In genomic region chr14:59585891-59586554, GRCh38 we compare ENCODE assay signal across 11 cellular contexts. TPM values are rescaled to one million over a fixed set of nuclear protein-coding genes. Genes with fewer than 3 reads are reported as not detected.
DNase-seq lines count a peak whose midpoint lies in the region; ATAC-seq, FAIRE-seq and TF ChIP-seq lines count a peak whose summit lies in the region.
"Had no signal": no experiment of that assay in that cellular context is flagged by ENCODE, and none has a peak within 500 bp of the region (broad histone marks: within the 10 kb centered on the region; RNA-seq: fewer than 3 reads in every experiment).

No MANE protein-coding gene starts in this region.

- FAIRE-seq in GM19239 (lab: Jason Lieb, UNC), result peak; percentile 42

- POLR2A ChIA-PET in activated CD4-positive, alpha-beta memory T cell treated with anti-CD3 and anti-CD28 coated beads, Interleukin-2, amount 10 ng/mL, durations not matched to agents 7 days and 5 days (lab: Charles Lee), result no interaction called here

- H3K36me3 Mint-ChIP-seq in activated CD4-positive, alpha-beta memory T cell treated with anti-CD3 and anti-CD28 coated beads, Interleukin-2, amount 10 ng/mL, durations not matched to agents 7 days and 5 days (ENCODE audit: low read depth), result no peaks in the 10 kb centered on the region

- H3K4me3 ChIP-seq in astrocyte of the spinal cord (ENCODE audit: low read depth, low read length), result no peak overlapping the region
- H3K4me3 ChIP-seq in retinal pigment epithelial cell (ENCODE audit: low read length), result no peak overlapping the region

- H3K4me1 Mint-ChIP-seq in activated CD4-positive, alpha-beta memory T cell treated with anti-CD3 and anti-CD28 coated beads, Interleukin-2, amount 10 ng/mL, durations not matched to agents 7 days and 5 days, result peaks cover 4% of the 10 kb centered on the region

- H3K9me3 Mint-ChIP-seq in activated CD4-positive, alpha-beta memory T cell treated with anti-CD3 and anti-CD28 coated beads, Interleukin-2, amount 10 ng/mL, durations not matched to agents 7 days and 5 days, result no peaks in the 10 kb centered on the region

- no peaks in the 10 kb centered on the region for H3K27me3 Mint-ChIP-seq in activated CD4-positive, alpha-beta memory T cell treated with anti-CD3 and anti-CD28 coated beads, Interleukin-2, amount 10 ng/mL, durations not matched to agents 7 days and 5 days

- DNase-seq in GM19239 (ENCODE audit: insufficient read length, low spot score) (no peak), MV-4-11 (lab: John Stamatoyannopoulos, UW) (peak; percentile 82), astrocyte of the spinal cord (ENCODE audit: low read depth, low spot score) (peak; percentile 91), retinal pigment epithelial cell (ENCODE audit: low read depth) (peak; percentile 99), UCSD-AML1 (lab: John Stamatoyannopoulos, UW; ENCODE audit: unreplicated experiment) (no peak)
- DNase-seq in activated CD4-positive, alpha-beta memory T cell treated with anti-CD3 and anti-CD28 coated beads, Interleukin-2, amount 10 ng/mL, durations not matched to agents 7 days and 5 days, result no peak
- DNase-seq: amygdala, NCI-H526 treated with DMSO at 0.1 percent for 48 hours, substantia nigra had no signal

- no peak overlapping the region for H3K4me3 Mint-ChIP-seq in activated CD4-positive, alpha-beta memory T cell treated with anti-CD3 and anti-CD28 coated beads, Interleukin-2, amount 10 ng/mL, durations not matched to agents 7 days and 5 days

- in situ Hi-C loops in astrocyte of the spinal cord (cut with HindIII; ENCODE audit: low sequenced_read_pairs), result no loop called here

- no peak for ATAC-seq in HG02885 (IDR thresholded peaks at IDR 0.05; ENCODE audit: poor library complexity, unreplicated experiment)

- H3K27ac Mint-ChIP-seq in activated CD4-positive, alpha-beta memory T cell treated with anti-CD3 and anti-CD28 coated beads, Interleukin-2, amount 10 ng/mL, durations not matched to agents 7 days and 5 days, result no peak overlapping the region

- TF ChIP-seq CTCF in astrocyte of the spinal cord (IDR thresholded peaks at IDR 0.05; ENCODE audit: low read depth, low read length), result no peak
- no peak for TF ChIP-seq CTCF in retinal pigment epithelial cell (conservative IDR thresholded peaks at IDR 0.05; ENCODE audit: low read depth, low read length)

- CTCF ChIA-PET in activated CD4-positive, alpha-beta memory T cell treated with anti-CD3 and anti-CD28 coated beads, Interleukin-2, amount 10 ng/mL, durations not matched to agents 7 days and 5 days (lab: Charles Lee), result interaction anchor here (1.1 kb wide), 1 partner anchor 9 kb away, joined by 6 read pairs; the partner anchor contains the start of gene CCDC175

RNA-seq across cellular contexts. Expression of gene CCDC175, which starts 9.4 kb away (rescaled TPM):
- not detected for total RNA-seq in activated CD4-positive, alpha-beta memory T cell treated with anti-CD3 and anti-CD28 coated beads, Interleukin-2, amount 10 ng/mL, durations not matched to agents 7 days and 5 days
- total RNA-seq: glomerular endothelial cell had no signal

Comparison
In these comparisons a context has a peak if more than half of its experiments do, and no peak if none do; other contexts are left out.
1. DNase-seq: peak in MV-4-11 (single experiment), astrocyte of the spinal cord (single experiment) and retinal pigment epithelial cell (single experiment); none in GM19239 (single experiment), UCSD-AML1 (single experiment) and activated CD4-positive, alpha-beta memory T cell treated with anti-CD3 and anti-CD28 coated beads, Interleukin-2, amount 10 ng/mL, durations not matched to agents 7 days and 5 days (single experiment).